8 cellular contexts compared by ENCODE assay signal in the genomic region with DNA sequence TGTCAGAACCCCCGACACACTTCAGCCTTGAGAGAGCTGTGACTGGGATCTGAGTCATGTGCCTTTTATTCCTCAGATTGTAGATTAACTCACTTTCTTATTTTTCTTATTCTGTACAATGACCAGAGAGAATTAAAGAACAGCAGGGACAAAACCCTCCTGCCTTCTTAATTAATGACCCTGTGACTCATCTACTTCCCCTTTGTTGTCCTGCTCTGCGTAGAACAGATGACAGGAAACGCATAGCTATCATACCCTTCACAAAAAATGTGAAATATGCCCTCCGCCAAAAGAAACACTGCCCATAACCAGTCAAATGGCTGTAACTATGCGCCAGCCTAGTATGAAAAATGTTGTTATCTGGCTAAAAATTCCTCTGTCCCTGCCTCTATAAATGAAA. TPM values are rescaled to one million over a fixed set of nuclear protein-coding genes. Genes with fewer than 3 reads are reported as not detected.
A peak's percentile ranks its signal among the peaks of the same experiment; 100 is the strongest.
DNase-seq lines count a peak whose midpoint lies in the region; ATAC-seq, FAIRE-seq and TF ChIP-seq lines count a peak whose summit lies in the region.

No MANE protein-coding gene starts in this region.

- no peaks in the 10 kb centered on the region for H3K36me3 Mint-ChIP-seq in glutamatergic neuron (ENCODE audit: unreplicated experiment)
- no peaks in the 10 kb centered on the region for H3K36me3 Mint-ChIP-seq in activated naive CD4-positive, alpha-beta T cell treated with anti-CD3 and anti-CD28 coated beads, Interleukin-2, amount 50 U/mL, for 72 hours

- no peaks in the 10 kb centered on the region for H3F3A ChIP-seq in PC-3 (ENCODE audit: low read length, unreplicated experiment)

- no peak overlapping the region for H3K4me3 Mint-ChIP-seq in glutamatergic neuron (ENCODE audit: unreplicated experiment)

- peak overlapping the region; percentile 77 for H3K4me2 ChIP-seq in PC-3 (ENCODE audit: low read length)

- no peaks in the 10 kb centered on the region for H3K27me3 ChIP-seq in PC-3 (ENCODE audit: low read length)
- no peaks in the 10 kb centered on the region for H3K27me3 ChIP-seq in pancreas
- no peaks in the 10 kb centered on the region for H3K27me3 ChIP-seq in small intestine (ENCODE audit: control insufficient read depth in 2 of 2, insufficient read depth in 2 of 2, low read length in 2 of 2)

- peak overlapping the region; percentile 69 for H2AFZ ChIP-seq in PC-3 (ENCODE audit: low read length)

- ATAC-seq in PC-3 = peak; percentile 83
- peak in 3 of 4 donors; percentile 65 to 72 (median 69) for ATAC-seq in pancreas
- no peak for ATAC-seq in activated naive CD4-positive, alpha-beta T cell treated with anti-CD3 and anti-CD28 coated beads, Interleukin-2, amount 50 U/mL, for 72 hours

- H3K4me1 ChIP-seq in PC-3 (ENCODE audit: insufficient read depth, low read length) (peaks cover 18% of the 10 kb centered on the region), pancreas (no peaks in the 10 kb centered on the region), small intestine (ENCODE audit: control insufficient read depth in 2 of 2, insufficient read depth in 1 of 2, low read depth in 1 of 2, low read length in 1 of 2) (no peaks in the 10 kb centered on the region)

- H3K4me3 ChIP-seq in PC-3 (ENCODE audit: low read length) (peak overlapping the region; percentile 41; the same call in 1 of the 2 replicates), pancreas (no peak overlapping the region), small intestine (ENCODE audit: low read depth in 1 of 2, low read length in 2 of 2) (no peak overlapping the region)

- peak overlapping the region; percentile 83 for H3K27ac ChIP-seq in PC-3 (ENCODE audit: low read length)
- H3K27ac ChIP-seq in epithelial cell of prostate = peak overlapping the region; percentile 97
- peak overlapping the region in 3 of 4 donors; percentile 1 to 66 (median 63) for H3K27ac ChIP-seq in pancreas
- no peak overlapping the region for H3K27ac ChIP-seq in small intestine (ENCODE audit: low read depth in 1 of 2, low read length in 1 of 2)

- intact Hi-C loops in PC-3 (cut with micrococcal nuclease) (loop anchor here (5.0 to 10.0 kb wide), 2 partner anchors 59 to 276 kb away; no protein-coding TSS in a partner anchor), pancreas (cut with DNase I) (loop anchor here in 2 of 3 donors (5.0 to 10.0 kb wide), 2 partner anchors 109 to 206 kb away; no protein-coding TSS in a partner anchor)

- TF ChIP-seq CTCF in PC-3 (conservative IDR thresholded peaks at IDR 0.05; ENCODE audit: low read depth, low read length) (no peak), pancreas (IDR thresholded peaks at IDR 0.05) (no peak), glutamatergic neuron (IDR thresholded peaks at IDR 0.05; ENCODE audit: partially characterized antibody, unreplicated experiment) (no peak), GM13976 (IDR thresholded peaks at IDR 0.05; ENCODE audit: borderline replicate concordance, control extremely low read depth, extremely low read depth, insufficient read depth, missing control alignments) (no peak)

- no peaks in the 10 kb centered on the region for H3K4me1 Mint-ChIP-seq in glutamatergic neuron (ENCODE audit: low read depth, unreplicated experiment)

- in situ Hi-C loops in GM13976 (cut with MboI; ENCODE audit: low sequenced_read_pairs, unreplicated experiment) = loop anchor here (5.0 kb wide), 1 partner anchor 104 kb away; no protein-coding TSS in a partner anchor

- H3K36me3 ChIP-seq in PC-3 (ENCODE audit: low read depth, low read length) (no peaks in the 10 kb centered on the region), pancreas (no peaks in the 10 kb centered on the region), small intestine (ENCODE audit: control insufficient read depth in 2 of 2, insufficient read depth in 2 of 2, low read length in 2 of 2) (no peaks in the 10 kb centered on the region)

- no peak overlapping the region for H3K27ac Mint-ChIP-seq in glutamatergic neuron (ENCODE audit: unreplicated experiment)
- H3K27ac Mint-ChIP-seq in activated naive CD4-positive, alpha-beta T cell treated with anti-CD3 and anti-CD28 coated beads, Interleukin-2, amount 50 U/mL, for 72 hours = no peak overlapping the region

- 52 to 53% methylated on average over 5 of the region's 5 CpGs for whole genome bisulfite sequencing in pancreas, 2 donors
- WGBS in small intestine, 3 donors = 29 to 40% (median 33%) methylated on average over 5 of the region's 5 CpGs

- H3K9ac ChIP-seq in PC-3 (ENCODE audit: low read length) = peak overlapping the region; percentile 27; the same call in 1 of the 2 replicates

- H3K9me3 ChIP-seq in PC-3 (ENCODE audit: low read length) = no peaks in the 10 kb centered on the region
- H3K9me3 ChIP-seq in pancreas = no peaks in the 10 kb centered on the region
- no peaks in the 10 kb centered on the region for H3K9me3 ChIP-seq in small intestine (ENCODE audit: control insufficient read depth, low read depth)

- no peaks in the 10 kb centered on the region for H3K9me3 Mint-ChIP-seq in glutamatergic neuron (ENCODE audit: unreplicated experiment)
- H3K9me3 Mint-ChIP-seq in activated naive CD4-positive, alpha-beta T cell treated with anti-CD3 and anti-CD28 coated beads, Interleukin-2, amount 50 U/mL, for 72 hours = no peaks in the 10 kb centered on the region

- no peaks in the 10 kb centered on the region for H3K9me2 ChIP-seq in PC-3 (replicated peaks; ENCODE audit: low read length)

- H4K20me1 ChIP-seq in PC-3 (ENCODE audit: low read length) = no peaks in the 10 kb centered on the region

- CTCF ChIA-PET in PC-3 (lab: Charles Lee) = interaction anchor here (1.1 to 1.5 kb wide), 2 partner anchors 104 to 105 kb away, joined by 8 read pairs; no protein-coding TSS in a partner anchor

- BruUV-seq in PC-3 (replicated peaks; lab: Mats Ljungman, UMichigan) = no TSS peak

- no peaks in the 10 kb centered on the region for H3K27me3 Mint-ChIP-seq in glutamatergic neuron (ENCODE audit: unreplicated experiment)

- no peak for FAIRE-seq in pancreas (lab: Jason Lieb, UNC)
- no peak for FAIRE-seq in small intestine (lab: Jason Lieb, UNC)

- DNase-seq in GM04504 (ENCODE audit: low read depth) (peak; percentile 87), PC-3 (peak; percentile 84), epithelial cell of prostate (ENCODE audit: low read depth, low spot score) (peak; percentile 29), pancreas (no peak), glutamatergic neuron (no peak), GM13976 (ENCODE audit: low spot score) (no peak), small intestine (no peak)
- no peak for DNase-seq in activated naive CD4-positive, alpha-beta T cell treated with anti-CD3 and anti-CD28 coated beads, Interleukin-2, amount 50 U/mL, for 72 hours (ENCODE audit: low spot score in 2 of 2)

- H3K79me2 ChIP-seq in PC-3 (ENCODE audit: low read length) = no peaks in the 10 kb centered on the region

- POLR2A ChIA-PET in PC-3 (lab: Charles Lee; ENCODE audit: unreplicated experiment) = no interaction called here

RNA-seq across cellular contexts. Expression of gene PADI2, which starts 9.1 kb away (rescaled TPM):
- total RNA-seq in PC-3 (2014; rRNA removed) (2.4 and 3.2 TPM in 2 replicates), pancreas (1 to 10 TPM in 3 of 6 donors, under 1 TPM in 3; 0.42 to 10.0 (median 1.1) TPM), glutamatergic neuron (ENCODE audit: unreplicated experiment) (0.74 TPM)
- polyA plus RNA-seq in pancreas (under 1 TPM; 0.54 to 0.80 TPM), small intestine (under 1 TPM in 2 of 3 donors, not detected in 1; 0.28 to 0.54 TPM)
- total RNA-seq in activated naive CD4-positive, alpha-beta T cell treated with anti-CD3 and anti-CD28 coated beads, Interleukin-2, amount 50 U/mL, for 72 hours = under 1 TPM; 0.11 to 0.12 TPM

Comparison
In these comparisons a context has a peak if more than half of its experiments do, and no peak if none do; other contexts are left out.
1. DNase-seq: peak in GM04504 (single experiment), PC-3 (single experiment) and epithelial cell of prostate (single experiment); none in pancreas (0 of 6), glutamatergic neuron (single experiment), GM13976 (single experiment), activated naive CD4-positive, alpha-beta T cell treated with anti-CD3 and anti-CD28 coated beads, Interleukin-2, amount 50 U/mL, for 72 hours (0 of 2) and small intestine (single experiment).
2. ATAC-seq: peak in PC-3 (single experiment) and pancreas (3 of 4); none in activated naive CD4-positive, alpha-beta T cell treated with anti-CD3 and anti-CD28 coated beads, Interleukin-2, amount 50 U/mL, for 72 hours (0 of 2).
3. H3K27ac ChIP-seq: peak in PC-3 (single experiment), epithelial cell of prostate (single experiment) and pancreas (3 of 4); none in small intestine (0 of 2).